In genomic region chr4:82434949-82435348, GRCh38 we compare ENCODE assay signal across 22 cellular contexts. TPM values are rescaled to one million over a fixed set of nuclear protein-coding genes. Genes with fewer than 3 reads are reported as not detected.
DNase-seq lines count a peak whose midpoint lies in the region; ATAC-seq lines count a peak whose summit lies in the region.
"Had no signal": no experiment of that assay in that cellular context is flagged by ENCODE, and none has a peak within 500 bp of the region (broad histone marks: within the 10 kb centered on the region; RNA-seq: fewer than 3 reads in every experiment).

No MANE protein-coding gene starts in this region.

- POLR2A ChIA-PET in activated CD4-positive, alpha-beta T cell treated with anti-CD3 and anti-CD28 coated beads, Interleukin-2, amount 10 ng/mL, durations not matched to agents 7 days and 5 days (lab: Charles Lee), result interaction anchor here (0.6 kb wide), 1 partner anchor 592 kb away, joined by 7 read pairs; no protein-coding TSS in a partner anchor
- POLR2A ChIA-PET in T-cell (lab: Charles Lee), result interaction anchor here in 1 of 2 donors (0.6 kb wide), 1 partner anchor 37 kb away, joined by 3 read pairs; no protein-coding TSS in a partner anchor

- H3K27ac Mint-ChIP-seq in activated CD4-positive, alpha-beta T cell treated with anti-CD3 and anti-CD28 coated beads, Interleukin-2, amount 10 ng/mL, durations not matched to agents 24 days and 14 days, result peak overlapping the region; percentile 64
- no peak overlapping the region for H3K27ac Mint-ChIP-seq in activated CD4-positive, alpha-beta T cell treated with anti-CD3 and anti-CD28 coated beads, Interleukin-2, amount 10 ng/mL, durations not matched to agents 7 days and 5 days
- H3K27ac Mint-ChIP-seq in stimulated activated naive CD8-positive, alpha-beta T cell treated with anti-CD3 and anti-CD28 coated beads, Interleukin-15, Interleukin-2, amounts not matched to agents 100 ng/mL and 50 ng/mL, for 24 hours, result peak overlapping the region; percentile 96
- peak overlapping the region in 1 of 2 donors; percentile 95 for H3K27ac Mint-ChIP-seq in stimulated activated naive CD8-positive, alpha-beta T cell treated with anti-CD3 and anti-CD28 coated beads, Interleukin-15, amount 100 ng/mL, for 72 hours
- peak overlapping the region; percentile 86 for H3K27ac Mint-ChIP-seq in activated naive CD8-positive, alpha-beta T cell treated with anti-CD3 and anti-CD28 coated beads for 36 hours
- no peak overlapping the region for H3K27ac Mint-ChIP-seq in T-cell

- no peak for ATAC-seq in stimulated activated naive CD8-positive, alpha-beta T cell treated with anti-CD3 and anti-CD28 coated beads, Interleukin-15, amount 100 ng/mL, for 72 hours
- ATAC-seq in T-cell (replicated peaks in 1 of 4), result no peak
- ATAC-seq: Right ventricle myocardium inferior had no signal

- H3K4me1 Mint-ChIP-seq in activated CD4-positive, alpha-beta T cell treated with anti-CD3 and anti-CD28 coated beads, Interleukin-2, amount 10 ng/mL, durations not matched to agents 24 days and 14 days, result peaks cover 64% of the 10 kb centered on the region
- H3K4me1 Mint-ChIP-seq in activated CD4-positive, alpha-beta T cell treated with anti-CD3 and anti-CD28 coated beads, Interleukin-2, amount 10 ng/mL, durations not matched to agents 7 days and 5 days, result peaks cover 51% of the 10 kb centered on the region
- H3K4me1 Mint-ChIP-seq in stimulated activated naive CD8-positive, alpha-beta T cell treated with anti-CD3 and anti-CD28 coated beads, Interleukin-15, Interleukin-2, amounts not matched to agents 100 ng/mL and 50 ng/mL, for 24 hours (ENCODE audit: low read depth), result peaks cover 86% of the 10 kb centered on the region
- H3K4me1 Mint-ChIP-seq in stimulated activated naive CD8-positive, alpha-beta T cell treated with anti-CD3 and anti-CD28 coated beads, Interleukin-15, amount 100 ng/mL, for 72 hours, result peaks cover 85% of the 10 kb centered on the region
- H3K4me1 Mint-ChIP-seq in activated naive CD8-positive, alpha-beta T cell treated with anti-CD3 and anti-CD28 coated beads for 36 hours, result peaks cover 71% of the 10 kb centered on the region
- peaks cover 60 to 77% (median 76%) of the 10 kb centered on the region in 3 donors for H3K4me1 Mint-ChIP-seq in T-cell

- CTCF ChIA-PET in activated CD4-positive, alpha-beta T cell treated with anti-CD3 and anti-CD28 coated beads, Interleukin-2, amount 10 ng/mL, durations not matched to agents 7 days and 5 days (lab: Charles Lee), result interaction anchor here (1.0 to 1.4 kb wide), 2 partner anchors 17 to 67 kb away, joined by 3 to 4 read pairs; no protein-coding TSS in a partner anchor
- CTCF ChIA-PET in T-cell (lab: Charles Lee), result no interaction called here

- no peaks in the 10 kb centered on the region for H3K9me3 Mint-ChIP-seq in activated CD4-positive, alpha-beta T cell treated with anti-CD3 and anti-CD28 coated beads, Interleukin-2, amount 10 ng/mL, durations not matched to agents 24 days and 14 days
- no peaks in the 10 kb centered on the region for H3K9me3 Mint-ChIP-seq in activated CD4-positive, alpha-beta T cell treated with anti-CD3 and anti-CD28 coated beads, Interleukin-2, amount 10 ng/mL, durations not matched to agents 7 days and 5 days
- H3K9me3 Mint-ChIP-seq in stimulated activated naive CD8-positive, alpha-beta T cell treated with anti-CD3 and anti-CD28 coated beads, Interleukin-15, Interleukin-2, amounts not matched to agents 100 ng/mL and 50 ng/mL, for 24 hours, result no peaks in the 10 kb centered on the region
- no peaks in the 10 kb centered on the region for H3K9me3 Mint-ChIP-seq in stimulated activated naive CD8-positive, alpha-beta T cell treated with anti-CD3 and anti-CD28 coated beads, Interleukin-15, amount 100 ng/mL, for 72 hours
- H3K9me3 Mint-ChIP-seq in activated naive CD8-positive, alpha-beta T cell treated with anti-CD3 and anti-CD28 coated beads for 36 hours, result peaks cover 3% of the 10 kb centered on the region
- no peaks in the 10 kb centered on the region for H3K9me3 Mint-ChIP-seq in T-cell

- H3K36me3 Mint-ChIP-seq in activated CD4-positive, alpha-beta T cell treated with anti-CD3 and anti-CD28 coated beads, Interleukin-2, amount 10 ng/mL, durations not matched to agents 24 days and 14 days (ENCODE audit: low read depth), result peaks cover 53% of the 10 kb centered on the region
- H3K36me3 Mint-ChIP-seq in activated CD4-positive, alpha-beta T cell treated with anti-CD3 and anti-CD28 coated beads, Interleukin-2, amount 10 ng/mL, durations not matched to agents 7 days and 5 days (ENCODE audit: low read depth), result peaks cover 43% of the 10 kb centered on the region
- H3K36me3 Mint-ChIP-seq in stimulated activated naive CD8-positive, alpha-beta T cell treated with anti-CD3 and anti-CD28 coated beads, Interleukin-15, Interleukin-2, amounts not matched to agents 100 ng/mL and 50 ng/mL, for 24 hours (ENCODE audit: low read depth), result peaks cover 68% of the 10 kb centered on the region
- peaks cover 71% of the 10 kb centered on the region for H3K36me3 Mint-ChIP-seq in activated naive CD8-positive, alpha-beta T cell treated with anti-CD3 and anti-CD28 coated beads for 36 hours
- H3K36me3 Mint-ChIP-seq in T-cell, result peaks cover 8% of the 10 kb centered on the region

- peak overlapping the region; percentile 15 for H3K4me3 Mint-ChIP-seq in activated CD4-positive, alpha-beta T cell treated with anti-CD3 and anti-CD28 coated beads, Interleukin-2, amount 10 ng/mL, durations not matched to agents 24 days and 14 days
- no peak overlapping the region for H3K4me3 Mint-ChIP-seq in activated CD4-positive, alpha-beta T cell treated with anti-CD3 and anti-CD28 coated beads, Interleukin-2, amount 10 ng/mL, durations not matched to agents 7 days and 5 days
- H3K4me3 Mint-ChIP-seq in stimulated activated naive CD8-positive, alpha-beta T cell treated with anti-CD3 and anti-CD28 coated beads, Interleukin-15, Interleukin-2, amounts not matched to agents 100 ng/mL and 50 ng/mL, for 24 hours, result peak overlapping the region; percentile 59
- no peak overlapping the region for H3K4me3 Mint-ChIP-seq in stimulated activated naive CD8-positive, alpha-beta T cell treated with anti-CD3 and anti-CD28 coated beads, Interleukin-15, amount 100 ng/mL, for 72 hours
- H3K4me3 Mint-ChIP-seq in activated naive CD8-positive, alpha-beta T cell treated with anti-CD3 and anti-CD28 coated beads for 36 hours, result peak overlapping the region; percentile 26
- H3K4me3 Mint-ChIP-seq in T-cell, result no peak overlapping the region

- no peak for DNase-seq in activated CD4-positive, alpha-beta T cell treated with anti-CD3 and anti-CD28 coated beads, Interleukin-2, amount 10 ng/mL, durations not matched to agents 24 days and 14 days
- DNase-seq in activated CD4-positive, alpha-beta T cell treated with anti-CD3 and anti-CD28 coated beads, Interleukin-2, amount 10 ng/mL, durations not matched to agents 7 days and 5 days, result no peak
- no peak for DNase-seq in stimulated activated naive CD8-positive, alpha-beta T cell treated with anti-CD3 and anti-CD28 coated beads, Interleukin-15, amount 100 ng/mL, for 72 hours
- no peak for DNase-seq in activated naive CD8-positive, alpha-beta T cell treated with anti-CD3 and anti-CD28 coated beads for 36 hours
- DNase-seq in T-cell (no peak), dedifferentiated amniotic fluid mesenchymal stem cell (ENCODE audit: extremely low spot score) (no peak), NCI-H524 (lab: John Stamatoyannopoulos, UW) (no peak)
- DNase-seq: 8988T, ACHN, Calu3, H7, NCI-H1092, NCI-H1417 treated with DMSO at 0.1 percent for 48 hours, NCI-H1694 treated with DMSO at 0.1 percent for 48 hours, NCI-H2081, NCI-H2171, NCI-H345, NCI-H510A treated with DMSO at 0.1 percent for 48 hours, NCI-H774, SJCRH30 had no signal

- H3K27me3 Mint-ChIP-seq in activated CD4-positive, alpha-beta T cell treated with anti-CD3 and anti-CD28 coated beads, Interleukin-2, amount 10 ng/mL, durations not matched to agents 24 days and 14 days, result no peaks in the 10 kb centered on the region
- no peaks in the 10 kb centered on the region for H3K27me3 Mint-ChIP-seq in activated CD4-positive, alpha-beta T cell treated with anti-CD3 and anti-CD28 coated beads, Interleukin-2, amount 10 ng/mL, durations not matched to agents 7 days and 5 days
- no peaks in the 10 kb centered on the region for H3K27me3 Mint-ChIP-seq in stimulated activated naive CD8-positive, alpha-beta T cell treated with anti-CD3 and anti-CD28 coated beads, Interleukin-15, Interleukin-2, amounts not matched to agents 100 ng/mL and 50 ng/mL, for 24 hours
- no peaks in the 10 kb centered on the region for H3K27me3 Mint-ChIP-seq in stimulated activated naive CD8-positive, alpha-beta T cell treated with anti-CD3 and anti-CD28 coated beads, Interleukin-15, amount 100 ng/mL, for 72 hours
- H3K27me3 Mint-ChIP-seq in activated naive CD8-positive, alpha-beta T cell treated with anti-CD3 and anti-CD28 coated beads for 36 hours, result no peaks in the 10 kb centered on the region
- no peaks in the 10 kb centered on the region for H3K27me3 Mint-ChIP-seq in T-cell

- intact Hi-C loops in activated CD4-positive, alpha-beta T cell treated with anti-CD3 and anti-CD28 coated beads, Interleukin-2, amount 10 ng/mL, durations not matched to agents 24 days and 14 days (cut with micrococcal nuclease), result loop anchor here (5.0 kb wide), 1 partner anchor 922 kb away; no protein-coding TSS in a partner anchor

RNA-seq across cellular contexts. Expression of gene ENOPH1, which starts 4.6 kb away (rescaled TPM):
- 68.0 and 73.0 TPM in 2 replicates for total RNA-seq in activated CD4-positive, alpha-beta T cell treated with anti-CD3 and anti-CD28 coated beads, Interleukin-2, amount 10 ng/mL, durations not matched to agents 24 days and 14 days
- 10 to 100 TPM; 32.7 to 34.6 TPM for total RNA-seq in activated CD4-positive, alpha-beta T cell treated with anti-CD3 and anti-CD28 coated beads, Interleukin-2, amount 10 ng/mL, durations not matched to agents 7 days and 5 days
- 10 to 100 TPM; 71.4 to 73.1 TPM for total RNA-seq in activated naive CD8-positive, alpha-beta T cell treated with anti-CD3 and anti-CD28 coated beads for 36 hours
- 10 to 100 TPM; 21.8 to 29.4 (median 25.9) TPM for total RNA-seq in T-cell

RNA-seq across cellular contexts. Expression of gene HNRNPDL, which starts 4.7 kb away (rescaled TPM):
- total RNA-seq in activated CD4-positive, alpha-beta T cell treated with anti-CD3 and anti-CD28 coated beads, Interleukin-2, amount 10 ng/mL, durations not matched to agents 24 days and 14 days, result 488 and 490 TPM in 2 replicates
- 100 to 1,000 TPM; 311 to 320 TPM for total RNA-seq in activated CD4-positive, alpha-beta T cell treated with anti-CD3 and anti-CD28 coated beads, Interleukin-2, amount 10 ng/mL, durations not matched to agents 7 days and 5 days
- 100 to 1,000 TPM; 430 to 465 TPM for total RNA-seq in activated naive CD8-positive, alpha-beta T cell treated with anti-CD3 and anti-CD28 coated beads for 36 hours
- 100 to 1,000 TPM; 285 to 401 (median 313) TPM for total RNA-seq in T-cell

Comparison
In these comparisons a context has a peak if more than half of its experiments do, and no peak if none do; other contexts are left out.
1. H3K27ac Mint-ChIP-seq: peak in activated CD4-positive, alpha-beta T cell treated with anti-CD3 and anti-CD28 coated beads, Interleukin-2, amount 10 ng/mL, durations not matched to agents 24 days and 14 days (single experiment), stimulated activated naive CD8-positive, alpha-beta T cell treated with anti-CD3 and anti-CD28 coated beads, Interleukin-15, Interleukin-2, amounts not matched to agents 100 ng/mL and 50 ng/mL, for 24 hours (single experiment) and activated naive CD8-positive, alpha-beta T cell treated with anti-CD3 and anti-CD28 coated beads for 36 hours (single experiment); none in activated CD4-positive, alpha-beta T cell treated with anti-CD3 and anti-CD28 coated beads, Interleukin-2, amount 10 ng/mL, durations not matched to agents 7 days and 5 days (single experiment) and T-cell (0 of 2).
2. H3K4me3 Mint-ChIP-seq: peak in activated CD4-positive, alpha-beta T cell treated with anti-CD3 and anti-CD28 coated beads, Interleukin-2, amount 10 ng/mL, durations not matched to agents 24 days and 14 days (single experiment), stimulated activated naive CD8-positive, alpha-beta T cell treated with anti-CD3 and anti-CD28 coated beads, Interleukin-15, Interleukin-2, amounts not matched to agents 100 ng/mL and 50 ng/mL, for 24 hours (single experiment) and activated naive CD8-positive, alpha-beta T cell treated with anti-CD3 and anti-CD28 coated beads for 36 hours (single experiment); none in activated CD4-positive, alpha-beta T cell treated with anti-CD3 and anti-CD28 coated beads, Interleukin-2, amount 10 ng/mL, durations not matched to agents 7 days and 5 days (single experiment), stimulated activated naive CD8-positive, alpha-beta T cell treated with anti-CD3 and anti-CD28 coated beads, Interleukin-15, amount 100 ng/mL, for 72 hours (0 of 2) and T-cell (0 of 3).